ENCODE assay signal across 1 cellular context in genomic region chr10:79159141-79159619, GRCh38.
TF ChIP-seq lines count a peak whose summit lies in the region.

No MANE protein-coding gene starts in this region.

TF ChIP-seq in HEK293T, 16 proteins besides CTCF, POLR2A, EP300 and RAD21 (continued from another document):
- TF ChIP-seq ELF4 (IDR thresholded peaks at IDR 0.05) (no peak), CTBP1 (IDR thresholded peaks at IDR 0.05; ENCODE audit: borderline replicate concordance) (no peak), ARNT (IDR thresholded peaks at IDR 0.05) (no peak)
TF ChIP-seq in HEK293T: peak in this region for 0.
